ENCODE assay signal across 1 cellular context in the genomic region with DNA sequence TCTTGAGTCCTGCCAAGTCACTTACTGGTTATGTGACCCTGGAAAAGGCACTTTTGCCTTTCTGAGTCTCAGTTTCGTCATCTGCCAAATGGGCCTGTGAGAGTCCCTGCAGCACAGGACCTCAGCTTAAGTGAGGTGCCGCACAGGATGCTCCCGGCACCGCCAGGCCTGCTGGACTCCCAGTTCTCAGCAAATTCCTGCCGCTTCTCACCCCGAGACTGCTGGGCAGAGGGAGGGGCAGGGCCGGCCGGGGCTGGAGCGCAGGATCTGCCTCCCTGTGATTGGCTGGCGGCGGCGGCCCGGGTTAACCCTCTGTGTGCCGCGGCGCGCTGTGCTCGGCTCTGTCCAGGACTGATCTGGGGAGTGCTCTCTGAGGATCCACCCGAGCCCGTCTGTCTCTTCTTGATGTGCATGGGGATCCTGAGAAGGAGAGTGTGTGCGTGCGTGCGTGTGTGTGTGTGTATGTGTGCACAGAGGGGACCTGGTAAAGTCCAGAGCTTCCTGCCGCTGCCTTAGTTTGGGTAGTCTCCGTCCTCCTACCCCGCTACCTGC.
TF ChIP-seq lines count a peak whose summit lies in the region.

No MANE protein-coding gene starts in this region.

TF ChIP-seq in H1, 55 proteins besides CTCF, POLR2A, EP300 and RAD21:
- TF ChIP-seq KDM1A (IDR thresholded peaks at IDR 0.05; ENCODE audit: borderline replicate concordance, low read length) = peak; percentile 98
- TF ChIP-seq, protein P1, sequence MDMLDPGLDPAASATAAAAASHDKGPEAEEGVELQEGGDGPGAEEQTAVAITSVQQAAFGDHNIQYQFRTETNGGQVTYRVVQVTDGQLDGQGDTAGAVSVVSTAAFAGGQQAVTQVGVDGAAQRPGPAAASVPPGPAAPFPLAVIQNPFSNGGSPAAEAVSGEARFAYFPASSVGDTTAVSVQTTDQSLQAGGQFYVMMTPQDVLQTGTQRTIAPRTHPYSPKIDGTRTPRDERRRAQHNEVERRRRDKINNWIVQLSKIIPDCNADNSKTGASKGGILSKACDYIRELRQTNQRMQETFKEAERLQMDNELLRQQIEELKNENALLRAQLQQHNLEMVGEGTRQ (IDR thresholded peaks at IDR 0.05; ENCODE audit: low read length) = no peak
- peak; percentile 79; the same call in 1 of the 2 replicates for TF ChIP-seq SP4 (IDR thresholded peaks at IDR 0.05; ENCODE audit: low read length)
- no peak for TF ChIP-seq CBX5 (IDR thresholded peaks at IDR 0.05; ENCODE audit: low read depth, low read length)
- peak; percentile 17 for TF ChIP-seq ASH2L (IDR thresholded peaks at IDR 0.05; ENCODE audit: low read length)
- peak in 1 of 2 experiments; percentile 49; a peak in 2 of 4 replicates for TF ChIP-seq SIN3A (conservative IDR thresholded peaks at IDR 0.05 in 1 of 2, IDR thresholded peaks at IDR 0.05 in 1 of 2; ENCODE audit: low read depth in 1 of 2, low read length in 2 of 2)
- TF ChIP-seq KDM5A (IDR thresholded peaks at IDR 0.05; ENCODE audit: low read length) = no peak; the same call in 1 of the 2 replicates
- 0 out of 2 replicates have a peak, but pooled peaks have one; percentile 32 for TF ChIP-seq PHF8 (conservative IDR thresholded peaks at IDR 0.05; ENCODE audit: low read depth, low read length)
- peak; percentile 19; the same call in 1 of the 2 replicates for TF ChIP-seq TBP (IDR thresholded peaks at IDR 0.05; ENCODE audit: low read depth, low read length)
- TF ChIP-seq POLR2AphosphoS5 (IDR thresholded peaks at IDR 0.05; ENCODE audit: low read depth, low read length) = peak; percentile 50; the same call in 1 of the 2 replicates
- peak; percentile 62; the same call in 1 of the 2 replicates for TF ChIP-seq TEAD4 (IDR thresholded peaks at IDR 0.05; ENCODE audit: low read depth, low read length)
- TF ChIP-seq EGR1 (IDR thresholded peaks at IDR 0.05; ENCODE audit: borderline replicate concordance, low read depth, low read length) = no peak
- TF ChIP-seq HDAC2 (IDR thresholded peaks at IDR 0.05; ENCODE audit: borderline replicate concordance in 1 of 2, low read depth in 2 of 2, low read length in 2 of 2) = peak in 1 of 2 experiments; percentile 90; a peak in 1 of 4 replicates
- TF ChIP-seq RBBP5 (IDR thresholded peaks at IDR 0.05; ENCODE audit: borderline replicate concordance, low read depth, low read length) = peak; percentile 52; the same call in 1 of the 2 replicates
TF ChIP-seq in H1: peak in this region for 10.
